In genomic region chr10:102231357-102232318, GRCh38 we compare ENCODE assay signal across 7 cellular contexts. TPM values are rescaled to one million over a fixed set of nuclear protein-coding genes. Genes with fewer than 3 reads are reported as not detected.
A peak's percentile ranks its signal among the peaks of the same experiment; 100 is the strongest.
DNase-seq lines count a peak whose midpoint lies in the region; ATAC-seq and TF ChIP-seq lines count a peak whose summit lies in the region.

No MANE protein-coding gene starts in this region.

- H3K4me3 ChIP-seq in GM12875 (ENCODE audit: low read depth, low read length) (peak overlapping the region; percentile 36), urinary bladder (ENCODE audit: low read depth, low read length) (peak overlapping the region; percentile 35)

- no peaks in the 10 kb centered on the region for H3K36me3 Mint-ChIP-seq in neural crest cell (ENCODE audit: low read depth)

- peaks cover 99% of the 10 kb centered on the region for H3K27me3 Mint-ChIP-seq in neural crest cell (ENCODE audit: low read depth)

- 15% methylated on average over 76 of the region's 76 CpGs for WGBS in urinary bladder

- ATAC-seq in GM21619 (IDR thresholded peaks at IDR 0.05; ENCODE audit: unreplicated experiment) = no peak

- DNase-seq in NCI-H2227 treated with DMSO at 0.1 percent for 48 hours (lab: John Stamatoyannopoulos, UW) (peak; percentile 10), erythroblast (lab: John Stamatoyannopoulos, UW) (peak; percentile 71 to 81), neural crest cell (ENCODE audit: low read depth, low spot score) (peak; percentile 43)
- DNase-seq in activated CD8-positive, alpha-beta memory T cell treated with anti-CD3 and anti-CD28 coated beads, Interleukin-2, amount 50 U/mL, for 4 hours = peak; percentile 66

- peaks cover 6% of the 10 kb centered on the region for H3K4me1 Mint-ChIP-seq in neural crest cell

- H3K36me3 ChIP-seq in urinary bladder (ENCODE audit: insufficient read depth) = no peaks in the 10 kb centered on the region

- no peak for TF ChIP-seq POLR2A in erythroblast (IDR thresholded peaks at IDR 0.05; ENCODE audit: low read length)

- no peaks in the 10 kb centered on the region for H3K9me3 Mint-ChIP-seq in neural crest cell

- H3K4me3 Mint-ChIP-seq in neural crest cell = peak overlapping the region; percentile 19

- no peak overlapping the region for H3K27ac ChIP-seq in urinary bladder (ENCODE audit: low read depth)

- no peaks in the 10 kb centered on the region for H3K4me1 ChIP-seq in urinary bladder (ENCODE audit: insufficient read depth)

- H3K27ac Mint-ChIP-seq in neural crest cell (ENCODE audit: unreplicated experiment) = no peak overlapping the region

- TF ChIP-seq CTCF in GM12875 (IDR thresholded peaks at IDR 0.05; ENCODE audit: borderline replicate concordance, insufficient read depth, low read depth, low read length) (peak; percentile 91), neural crest cell (conservative IDR thresholded peaks at IDR 0.05) (peak; percentile 74)

RNA-seq across cellular contexts. Expression of gene ELOVL3, which starts 5.5 kb away (rescaled TPM):
- total RNA-seq in neural crest cell (0.23 and 0.30 TPM in 2 replicates), urinary bladder (not detected)
- polyA plus RNA-seq in urinary bladder = 0.29 TPM

RNA-seq across cellular contexts. Expression of gene PITX3, which starts 9.7 kb away (rescaled TPM):
- total RNA-seq in neural crest cell (not detected in 2 replicates), urinary bladder (0.32 TPM)
- 0.08 TPM for polyA plus RNA-seq in urinary bladder

RNA-seq across cellular contexts. Expression of gene GBF1, which starts 13.7 kb away (rescaled TPM):
- total RNA-seq in neural crest cell (43.2 and 44.7 TPM in 2 replicates), urinary bladder (29.3 TPM)
- 22.9 TPM for polyA plus RNA-seq in urinary bladder

Comparison
In these comparisons a context has a peak if more than half of its experiments do, and no peak if none do; other contexts are left out.
1. DNase-seq: peak in every context shown above with its lines; median percentile 76 in erythroblast; 66 in activated CD8-positive, alpha-beta memory T cell treated with anti-CD3 and anti-CD28 coated beads, Interleukin-2, amount 50 U/mL, for 4 hours; 43 in neural crest cell; 10 in NCI-H2227 treated with DMSO at 0.1 percent for 48 hours.